Comparison of ENCODE assay signal across 15 cellular contexts in the genomic region with DNA sequence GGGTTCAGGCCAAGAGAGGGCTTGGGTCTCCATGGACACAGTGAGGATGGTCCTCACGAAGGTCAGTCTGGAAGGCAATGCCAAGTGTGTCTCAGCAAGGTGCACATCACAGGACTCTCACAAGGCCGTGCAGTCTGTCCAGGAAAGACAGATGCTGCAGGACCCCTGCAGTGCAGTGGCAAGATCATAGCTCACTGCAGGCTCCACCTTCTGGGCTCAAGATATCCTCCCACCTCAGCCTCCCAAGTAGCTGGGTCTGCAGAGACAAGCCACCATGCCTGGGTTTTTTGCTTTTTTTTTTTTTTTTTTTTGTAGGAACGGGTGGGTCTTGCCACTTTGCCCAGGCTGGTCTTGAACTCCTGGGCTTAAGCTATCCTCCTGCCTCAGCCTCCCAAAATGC. TPM values are rescaled to one million over a fixed set of nuclear protein-coding genes. Genes with fewer than 3 reads are reported as not detected.
DNase-seq lines count a peak whose midpoint lies in the region; ATAC-seq and TF ChIP-seq lines count a peak whose summit lies in the region.
"Had no signal": no experiment of that assay in that cellular context is flagged by ENCODE, and none has a peak within 500 bp of the region (broad histone marks: within the 10 kb centered on the region; RNA-seq: fewer than 3 reads in every experiment).

No MANE protein-coding gene starts in this region.

- TF ChIP-seq EP300 in suprapubic skin (IDR thresholded peaks at IDR 0.05), result no peak

- DNase-seq in DMS 273 (lab: John Stamatoyannopoulos, UW; ENCODE audit: unreplicated experiment) (peak; percentile 65), DMS 273 treated with DMSO at 0.1 percent for 48 hours (lab: John Stamatoyannopoulos, UW) (no peak), suprapubic skin (ENCODE audit: low spot score in 2 of 2) (no peak), SKM-1 (lab: John Stamatoyannopoulos, UW; ENCODE audit: unreplicated experiment) (no peak)
- DNase-seq: activated CD4-positive, alpha-beta T cell treated with anti-CD3 and anti-CD28 coated beads for 4 hours; activated T-cell treated with anti-CD3 and anti-CD28 coated beads, Interleukin-2, amount 50 U/mL, for 4 hours; HCEC 1CT; natural killer cell; OCI-M1; stimulated activated naive CD8-positive, alpha-beta T cell treated with anti-CD3 and anti-CD28 coated beads, Interleukin-15, Interleukin-2, amounts not matched to agents 100 U/mL and 50 U/mL, for 24 hours had no signal

- TF ChIP-seq CTCF in suprapubic skin (IDR thresholded peaks at IDR 0.05), result no peak

- 92% methylated on average over 3 of the region's 3 CpGs for WGBS in suprapubic skin

- no peak for TF ChIP-seq POLR2A in suprapubic skin (IDR thresholded peaks at IDR 0.05)

- no peaks in the 10 kb centered on the region for H3K9me3 ChIP-seq in mucosa of rectum (ENCODE audit: control insufficient read depth in 2 of 2, low read length in 2 of 2)
- no peaks in the 10 kb centered on the region for H3K9me3 ChIP-seq in suprapubic skin

- H3K36me3 ChIP-seq in mucosa of rectum (ENCODE audit: control insufficient read depth in 2 of 2, insufficient read depth in 2 of 2, low read length in 2 of 2), result peaks cover 4 to 5% of the 10 kb centered on the region in 2 donors
- H3K36me3 ChIP-seq in suprapubic skin, result no peaks in the 10 kb centered on the region

- ATAC-seq in GM19324 (IDR thresholded peaks at IDR 0.05; ENCODE audit: low FRiP score, unreplicated experiment) (no peak), HG03139 (IDR thresholded peaks at IDR 0.05; ENCODE audit: unreplicated experiment) (no peak)
- ATAC-seq: activated T-cell treated with anti-CD3 and anti-CD28 coated beads, Interleukin-2, amount 50 U/mL, for 4 hours; natural killer cell; stimulated activated naive CD8-positive, alpha-beta T cell treated with anti-CD3 and anti-CD28 coated beads, Interleukin-15, Interleukin-2, amounts not matched to agents 100 U/mL and 50 U/mL, for 24 hours had no signal

- H3K4me3 ChIP-seq in mucosa of rectum (ENCODE audit: low read length in 2 of 2), result no peak overlapping the region
- no peak overlapping the region for H3K4me3 ChIP-seq in suprapubic skin

- H3K27me3 ChIP-seq in mucosa of rectum (ENCODE audit: control insufficient read depth in 2 of 2, insufficient read depth in 2 of 2, low read length in 2 of 2) (no peaks in the 10 kb centered on the region), suprapubic skin (no peaks in the 10 kb centered on the region)

- no peak overlapping the region for H3K9ac ChIP-seq in mucosa of rectum (ENCODE audit: low read depth in 1 of 2, low read length in 2 of 2)

- H3K4me1 ChIP-seq in mucosa of rectum (ENCODE audit: control insufficient read depth in 2 of 2, insufficient read depth in 2 of 2, low read length in 2 of 2) (peaks cover 21 to 44% of the 10 kb centered on the region in 2 donors), suprapubic skin (peaks cover 74% of the 10 kb centered on the region)

- peak overlapping the region; percentile 53 for H3K27ac ChIP-seq in angular gyrus (ENCODE audit: low read depth, low read length)
- H3K27ac ChIP-seq in mucosa of rectum (ENCODE audit: low read depth in 2 of 2, low read length in 2 of 2), result peak overlapping the region; percentile 54 to 67
- peak overlapping the region; percentile 86 for H3K27ac ChIP-seq in suprapubic skin
- H3K27ac ChIP-seq: 22Rv1 had no signal

RNA-seq across cellular contexts. Expression of a gene that starts 26.4 kb away (rescaled TPM):
- 100 to 1,000 TPM in 1 of 4 donors, 10 to 100 TPM in 3; 48.5 to 169 (median 54.1) TPM for total RNA-seq in suprapubic skin
